ENCODE assay signal across 14 cellular contexts in genomic region chr13:36430247-36431203, GRCh38. TPM values are rescaled to one million over a fixed set of nuclear protein-coding genes. Genes with fewer than 3 reads are reported as not detected.
DNase-seq lines count a peak whose midpoint lies in the region; ATAC-seq and TF ChIP-seq lines count a peak whose summit lies in the region.
"Had no signal": no experiment of that assay in that cellular context is flagged by ENCODE, and none has a peak within 500 bp of the region (broad histone marks: within the 10 kb centered on the region; RNA-seq: fewer than 3 reads in every experiment).

No MANE protein-coding gene starts in this region.

- H3K4me1 Mint-ChIP-seq in activated naive CD8-positive, alpha-beta T cell treated with anti-CD3 and anti-CD28 coated beads, Interleukin-2, amount 10 ng/mL, durations not matched to agents 7 days and 5 days, result peaks cover 15% of the 10 kb centered on the region
- H3K4me1 Mint-ChIP-seq in activated naive CD8-positive, alpha-beta T cell treated with anti-CD3 and anti-CD28 coated beads for 36 hours, result peaks cover 15% of the 10 kb centered on the region

- H3K36me3 ChIP-seq in thyroid gland (no peaks in the 10 kb centered on the region), sigmoid colon (no peaks in the 10 kb centered on the region)

- POLR2A ChIA-PET in activated naive CD8-positive, alpha-beta T cell treated with anti-CD3 and anti-CD28 coated beads, Interleukin-2, amount 10 ng/mL, durations not matched to agents 7 days and 5 days (lab: Charles Lee), result no interaction called here

- peak overlapping the region; percentile 38 for H3K4me3 Mint-ChIP-seq in activated naive CD8-positive, alpha-beta T cell treated with anti-CD3 and anti-CD28 coated beads, Interleukin-2, amount 10 ng/mL, durations not matched to agents 7 days and 5 days
- no peak overlapping the region for H3K4me3 Mint-ChIP-seq in activated naive CD8-positive, alpha-beta T cell treated with anti-CD3 and anti-CD28 coated beads for 36 hours
- H3K4me3 Mint-ChIP-seq: activated T-cell treated with anti-CD3 and anti-CD28 coated beads, Interleukin-2, amount 50 U/mL, for 24 hours had no signal

- H3K27ac ChIP-seq in thyroid gland, result no peak overlapping the region
- H3K27ac ChIP-seq in sigmoid colon, result no peak overlapping the region
- H3K27ac ChIP-seq: skin epidermis had no signal

- no peak for DNase-seq in activated naive CD8-positive, alpha-beta T cell treated with anti-CD3 and anti-CD28 coated beads, Interleukin-2, amount 10 ng/mL, durations not matched to agents 7 days and 5 days
- no peak for DNase-seq in activated naive CD8-positive, alpha-beta T cell treated with anti-CD3 and anti-CD28 coated beads for 36 hours
- peak; percentile 1 for DNase-seq in cerebellar cortex (ENCODE audit: low spot score)
- peak; percentile 63 for DNase-seq in left kidney (ENCODE audit: low read depth, low spot score)
- peak; percentile 85 for DNase-seq in thyroid gland
- no peak for DNase-seq in sigmoid colon
- DNase-seq in NCI-H69 (lab: John Stamatoyannopoulos, UW), result no peak
- DNase-seq: AML-193; effector CD4-positive, alpha-beta T cell; NCI-H510A treated with DMSO at 0.1 percent for 48 hours had no signal

- H3K27ac Mint-ChIP-seq in activated naive CD8-positive, alpha-beta T cell treated with anti-CD3 and anti-CD28 coated beads, Interleukin-2, amount 10 ng/mL, durations not matched to agents 7 days and 5 days, result no peak overlapping the region
- H3K27ac Mint-ChIP-seq in activated naive CD8-positive, alpha-beta T cell treated with anti-CD3 and anti-CD28 coated beads for 36 hours, result no peak overlapping the region
- H3K27ac Mint-ChIP-seq: activated T-cell treated with anti-CD3 and anti-CD28 coated beads, Interleukin-2, amount 50 U/mL, for 24 hours had no signal

- H3K4me1 ChIP-seq in thyroid gland, result peaks cover 11 to 23% of the 10 kb centered on the region in 2 donors
- peaks cover 0 to 34% (median 32%) of the 10 kb centered on the region in 4 donors for H3K4me1 ChIP-seq in sigmoid colon

- H3K9me3 ChIP-seq in thyroid gland (no peaks in the 10 kb centered on the region), sigmoid colon (peaks cover 0 to 3% (median under 1%) of the 10 kb centered on the region in 4 donors)

- peaks cover 69% of the 10 kb centered on the region for H3K27me3 Mint-ChIP-seq in activated naive CD8-positive, alpha-beta T cell treated with anti-CD3 and anti-CD28 coated beads, Interleukin-2, amount 10 ng/mL, durations not matched to agents 7 days and 5 days
- peaks cover 84% of the 10 kb centered on the region for H3K27me3 Mint-ChIP-seq in activated naive CD8-positive, alpha-beta T cell treated with anti-CD3 and anti-CD28 coated beads for 36 hours

- no peaks in the 10 kb centered on the region for H3K36me3 Mint-ChIP-seq in activated naive CD8-positive, alpha-beta T cell treated with anti-CD3 and anti-CD28 coated beads, Interleukin-2, amount 10 ng/mL, durations not matched to agents 7 days and 5 days
- no peaks in the 10 kb centered on the region for H3K36me3 Mint-ChIP-seq in activated naive CD8-positive, alpha-beta T cell treated with anti-CD3 and anti-CD28 coated beads for 36 hours

- no peak for ATAC-seq in activated naive CD8-positive, alpha-beta T cell treated with anti-CD3 and anti-CD28 coated beads, Interleukin-2, amount 10 ng/mL, durations not matched to agents 7 days and 5 days (ENCODE audit: low read depth)
- no peak for ATAC-seq in GM18505 (IDR thresholded peaks at IDR 0.05; ENCODE audit: unreplicated experiment)

- TF ChIP-seq POLR2A in thyroid gland (IDR thresholded peaks at IDR 0.05) (no peak), sigmoid colon (IDR thresholded peaks at IDR 0.05) (no peak), GM18505 (IDR thresholded peaks at IDR 0.05; ENCODE audit: borderline replicate concordance, extremely low read depth, insufficient read depth, insufficient read length) (no peak)

- H3K4me3 ChIP-seq in thyroid gland (replicated peaks in 1 of 3) (no peak overlapping the region), sigmoid colon (peak overlapping the region in 2 of 4 donors; percentile 55 to 57)
- H3K4me3 ChIP-seq: GM12878 had no signal

- H3K27me3 ChIP-seq in thyroid gland, result no peaks in the 10 kb centered on the region
- peaks cover 27 to 47% (median 28%) of the 10 kb centered on the region in 3 donors for H3K27me3 ChIP-seq in sigmoid colon

- TF ChIP-seq CTCF in thyroid gland (IDR thresholded peaks at IDR 0.05) (no peak), sigmoid colon (IDR thresholded peaks at IDR 0.05) (no peak)

- intact Hi-C loops in thyroid gland (cut with DNase I), result no loop called here
- intact Hi-C loops in sigmoid colon (cut with DNase I), result no loop called here

- no peaks in the 10 kb centered on the region for H3K9me3 Mint-ChIP-seq in activated naive CD8-positive, alpha-beta T cell treated with anti-CD3 and anti-CD28 coated beads, Interleukin-2, amount 10 ng/mL, durations not matched to agents 7 days and 5 days
- peaks cover 5% of the 10 kb centered on the region for H3K9me3 Mint-ChIP-seq in activated naive CD8-positive, alpha-beta T cell treated with anti-CD3 and anti-CD28 coated beads for 36 hours
- H3K9me3 Mint-ChIP-seq: activated T-cell treated with anti-CD3 and anti-CD28 coated beads, Interleukin-2, amount 50 U/mL, for 24 hours had no signal

- WGBS in thyroid gland, 2 donors, result 7 to 8% methylated on average over 34 of the region's 34 CpGs
- WGBS in sigmoid colon, 2 donors, result 11 to 20% methylated on average over 34 of the region's 34 CpGs

- TF ChIP-seq EP300 in sigmoid colon (IDR thresholded peaks at IDR 0.05), result no peak

RNA-seq across cellular contexts. Expression of gene CCNA1, which starts 1.8 kb away (rescaled TPM):
- total RNA-seq in activated naive CD8-positive, alpha-beta T cell treated with anti-CD3 and anti-CD28 coated beads, Interleukin-2, amount 10 ng/mL, durations not matched to agents 7 days and 5 days, result under 1 TPM; 0.28 to 0.62 TPM
- under 1 TPM in 1 of 2 experiments, not detected in 1; 0.16 TPM for total RNA-seq in activated naive CD8-positive, alpha-beta T cell treated with anti-CD3 and anti-CD28 coated beads for 36 hours
- under 1 TPM; 0.22 to 0.94 (median 0.56) TPM for total RNA-seq in thyroid gland
- 1 to 10 TPM in 1 of 4 donors, under 1 TPM in 3; 0.33 to 1.4 (median 0.55) TPM for total RNA-seq in sigmoid colon
- polyA plus RNA-seq in sigmoid colon, result under 1 TPM in 1 of 3 donors, not detected in 2; 0.54 TPM

Comparison
In these comparisons a context has a peak if more than half of its experiments do, and no peak if none do; other contexts are left out.
1. DNase-seq: peak in cerebellar cortex (single experiment), left kidney (single experiment) and thyroid gland (2 of 2); none in activated naive CD8-positive, alpha-beta T cell treated with anti-CD3 and anti-CD28 coated beads, Interleukin-2, amount 10 ng/mL, durations not matched to agents 7 days and 5 days (single experiment), activated naive CD8-positive, alpha-beta T cell treated with anti-CD3 and anti-CD28 coated beads for 36 hours (single experiment), sigmoid colon (single experiment) and NCI-H69 (single experiment).